Comparison of ENCODE assay signal across 15 cellular contexts in the genomic region with DNA sequence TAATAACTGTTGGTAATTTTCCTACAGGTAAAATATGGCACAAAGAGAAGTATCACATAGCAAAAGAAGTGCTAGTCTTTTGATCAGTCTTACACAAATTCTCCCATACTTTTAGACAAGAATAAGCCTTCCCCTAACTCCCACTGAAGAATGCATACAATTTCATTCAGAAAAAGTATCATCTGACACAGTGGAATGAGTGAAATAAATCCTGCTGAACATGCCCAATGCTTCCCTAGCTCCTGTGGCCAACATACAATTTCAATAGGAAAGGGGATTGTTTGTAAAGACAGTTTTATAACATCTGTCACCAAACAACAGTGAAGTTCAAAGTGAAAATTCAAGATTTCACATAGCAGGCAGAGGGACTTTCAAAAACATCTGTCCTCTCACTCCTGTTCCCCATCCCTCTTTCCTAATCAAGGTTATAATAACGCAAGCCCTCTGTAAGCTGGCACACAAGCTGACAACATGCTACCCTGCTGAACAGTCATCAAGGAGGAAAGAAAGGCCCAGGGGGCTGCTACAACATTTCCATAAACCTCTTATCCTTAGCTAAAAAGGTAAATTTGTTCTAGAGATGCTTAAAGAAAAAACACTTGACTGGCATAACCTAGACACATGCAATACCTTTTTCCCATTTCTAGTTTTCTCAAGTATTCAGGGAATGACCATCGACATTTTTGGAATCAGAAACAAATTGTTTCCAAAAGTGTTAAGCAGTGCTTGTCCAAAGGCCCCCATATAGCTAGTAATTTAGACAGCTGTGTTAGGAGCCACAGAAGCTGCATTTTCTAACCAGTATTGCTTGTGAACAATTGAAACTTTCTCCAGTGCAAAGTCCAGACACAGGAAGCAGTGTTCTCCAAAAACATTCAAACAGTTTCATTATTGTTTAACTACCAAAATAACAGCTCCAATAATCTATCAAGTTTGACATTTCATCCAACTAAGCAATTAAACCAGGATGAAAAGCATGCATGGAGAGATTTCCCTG. TPM values are rescaled to one million over a fixed set of nuclear protein-coding genes. Genes with fewer than 3 reads are reported as not detected.
A peak's percentile ranks its signal among the peaks of the same experiment; 100 is the strongest.
DNase-seq lines count a peak whose midpoint lies in the region; ATAC-seq lines count a peak whose summit lies in the region.
"Had no signal": no experiment of that assay in that cellular context is flagged by ENCODE, and none has a peak within 500 bp of the region (broad histone marks: within the 10 kb centered on the region; RNA-seq: fewer than 3 reads in every experiment).

No MANE protein-coding gene starts in this region.

- H3K9ac ChIP-seq in endocrine pancreas (ENCODE audit: control insufficient read depth, insufficient read depth, low read length): no peak overlapping the region

- peaks cover 60 to 64% of the 10 kb centered on the region in 2 donors for H3K4me1 Mint-ChIP-seq in natural killer cell treated with Interleukin-12 subunit alpha and Interleukin-12 subunit beta and Interleukin-15 and Interleukin-18, amount 100 ng/mL, for 72 hours (ENCODE audit: low read depth in 2 of 2)

- no peaks in the 10 kb centered on the region for H3K9me3 Mint-ChIP-seq in natural killer cell treated with Interleukin-12 subunit alpha and Interleukin-12 subunit beta and Interleukin-15 and Interleukin-18, amount 100 ng/mL, for 72 hours

- H3K36me3 ChIP-seq in endocrine pancreas (ENCODE audit: control insufficient read depth, insufficient read depth, low read length): no peaks in the 10 kb centered on the region
- H3K36me3 ChIP-seq in MG63: no peaks in the 10 kb centered on the region
- H3K36me3 ChIP-seq: left lung, prostate gland had no signal

- peak overlapping the region; percentile 86 to 89 for H3K27ac Mint-ChIP-seq in natural killer cell treated with Interleukin-12 subunit alpha and Interleukin-12 subunit beta and Interleukin-15 and Interleukin-18, amount 100 ng/mL, for 72 hours

- peaks cover 4% of the 10 kb centered on the region for H3K36me3 Mint-ChIP-seq in natural killer cell treated with Interleukin-12 subunit alpha and Interleukin-12 subunit beta and Interleukin-15 and Interleukin-18, amount 100 ng/mL, for 72 hours

- DNase-seq in COLO829 (ENCODE audit: low spot score) (peak; percentile 59), RPMI7951 (ENCODE audit: low read depth) (peak; percentile 14), DMS 273 (lab: John Stamatoyannopoulos, UW; ENCODE audit: unreplicated experiment) (no peak), HT-29 (ENCODE audit: low spot score) (no peak), MG63 (no peak)
- no peak for DNase-seq in natural killer cell treated with Interleukin-12 subunit alpha and Interleukin-12 subunit beta and Interleukin-15 and Interleukin-18, amount 100 ng/mL, for 72 hours (ENCODE audit: low spot score)
- DNase-seq: foreskin keratinocyte, HCEC 1CT, NCI-H2029 treated with DMSO at 0.1 percent for 48 hours had no signal

- peaks cover 21% of the 10 kb centered on the region for H3K4me1 ChIP-seq in endocrine pancreas (ENCODE audit: control insufficient read depth, insufficient read depth, low read length)
- H3K4me1 ChIP-seq: foreskin keratinocyte, prostate gland had no signal

- H3K27me3 Mint-ChIP-seq in natural killer cell treated with Interleukin-12 subunit alpha and Interleukin-12 subunit beta and Interleukin-15 and Interleukin-18, amount 100 ng/mL, for 72 hours: no peaks in the 10 kb centered on the region

- peak overlapping the region; percentile 59 for H3K4me3 ChIP-seq in endocrine pancreas (ENCODE audit: control insufficient read depth, insufficient read depth, low read length)
- no peak overlapping the region; the same call in 1 of the 2 replicates for H3K4me3 ChIP-seq in MG63
- H3K4me3 ChIP-seq: coronary artery, K562, left lung, prostate gland had no signal

- H3K9me3 ChIP-seq in endocrine pancreas (ENCODE audit: control insufficient read depth, low read length) (no peaks in the 10 kb centered on the region), MG63 (no peaks in the 10 kb centered on the region)
- H3K9me3 ChIP-seq: left lung, prostate gland had no signal

- no peaks in the 10 kb centered on the region for H3K27me3 ChIP-seq in endocrine pancreas (ENCODE audit: control insufficient read depth, insufficient read depth, low read length)
- H3K27me3 ChIP-seq in MG63: no peaks in the 10 kb centered on the region
- H3K27me3 ChIP-seq: foreskin keratinocyte, left lung had no signal

- peak overlapping the region; percentile 75 for H3K4me3 Mint-ChIP-seq in natural killer cell treated with Interleukin-12 subunit alpha and Interleukin-12 subunit beta and Interleukin-15 and Interleukin-18, amount 100 ng/mL, for 72 hours

- no peak for ATAC-seq in natural killer cell treated with Interleukin-12 subunit alpha and Interleukin-12 subunit beta and Interleukin-15 and Interleukin-18, amount 100 ng/mL, for 72 hours
- ATAC-seq in GM19395 (IDR thresholded peaks at IDR 0.05; ENCODE audit: unreplicated experiment): no peak
- ATAC-seq: foreskin keratinocyte, left lung had no signal

RNA-seq across cellular contexts. Expression of gene RFFL, which starts 11.5 kb away (rescaled TPM):
- 12.6 and 21.5 TPM in 2 replicates for total RNA-seq in RPMI7951 (2014; rRNA removed; shearing (Covaris generic))
- 10 to 100 TPM; 87.6 to 91.5 TPM for total RNA-seq in natural killer cell treated with Interleukin-12 subunit alpha and Interleukin-12 subunit beta and Interleukin-15 and Interleukin-18, amount 100 ng/mL, for 72 hours
- 38.6 and 46.0 TPM in 2 replicates for total RNA-seq in HT-29 (2014; rRNA removed; shearing (Covaris generic))
- 10.5 and 18.0 TPM in 2 replicates for total RNA-seq in MG63 (2014; rRNA removed; shearing (Covaris generic); ENCODE audit: low replicate concordance)

RNA-seq across cellular contexts. Expression of gene RAD51D, which starts 44.7 kb away (rescaled TPM):
- total RNA-seq in RPMI7951 (2014; rRNA removed; shearing (Covaris generic)): 4.2 and 6.9 TPM in 2 replicates
- 10 to 100 TPM; 27.8 to 68.3 TPM for total RNA-seq in natural killer cell treated with Interleukin-12 subunit alpha and Interleukin-12 subunit beta and Interleukin-15 and Interleukin-18, amount 100 ng/mL, for 72 hours
- total RNA-seq in HT-29 (2014; rRNA removed; shearing (Covaris generic)): 14.9 and 19.5 TPM in 2 replicates
- 9.4 and 18.8 TPM in 2 replicates for total RNA-seq in MG63 (2014; rRNA removed; shearing (Covaris generic); ENCODE audit: low replicate concordance)

RNA-seq across cellular contexts. Expression of gene FNDC8, which starts 46.4 kb away (rescaled TPM):
- total RNA-seq in RPMI7951 (2014; rRNA removed; shearing (Covaris generic)): not detected in 2 replicates
- total RNA-seq in natural killer cell treated with Interleukin-12 subunit alpha and Interleukin-12 subunit beta and Interleukin-15 and Interleukin-18, amount 100 ng/mL, for 72 hours: not detected
- total RNA-seq in HT-29 (2014; rRNA removed; shearing (Covaris generic)): not detected in 2 replicates
- total RNA-seq in MG63 (2014; rRNA removed; shearing (Covaris generic); ENCODE audit: low replicate concordance): not detected in 2 replicates
- total RNA-seq: foreskin keratinocyte, K562, left lung had no signal

Comparison
In these comparisons a context has a peak if more than half of its experiments do, and no peak if none do; other contexts are left out.
1. DNase-seq: peak in COLO829 (single experiment) and RPMI7951 (single experiment); none in natural killer cell treated with Interleukin-12 subunit alpha and Interleukin-12 subunit beta and Interleukin-15 and Interleukin-18, amount 100 ng/mL, for 72 hours (single experiment), DMS 273 (single experiment), HT-29 (single experiment) and MG63 (single experiment).